Comparison of ENCODE assay signal across 17 cellular contexts in genomic region chr4:149173241-149174013, GRCh38.
A peak's percentile ranks its signal among the peaks of the same experiment; 100 is the strongest.
DNase-seq lines count a peak whose midpoint lies in the region; ATAC-seq and TF ChIP-seq lines count a peak whose summit lies in the region.
"Had no signal": no experiment of that assay in that cellular context is flagged by ENCODE, and none has a peak within 500 bp of the region (broad histone marks: within the 10 kb centered on the region; RNA-seq: fewer than 3 reads in every experiment).

No MANE protein-coding gene starts in this region.

- no peaks in the 10 kb centered on the region for H3K4me1 Mint-ChIP-seq in activated CD4-positive, alpha-beta T cell treated with anti-CD3 and anti-CD28 coated beads, Interleukin-2, amount 10 ng/mL, durations not matched to agents 24 days and 14 days
- no peaks in the 10 kb centered on the region for H3K4me1 Mint-ChIP-seq in chondrocyte (ENCODE audit: low read depth)

- H3K9me3 Mint-ChIP-seq in activated CD4-positive, alpha-beta T cell treated with anti-CD3 and anti-CD28 coated beads, Interleukin-2, amount 10 ng/mL, durations not matched to agents 24 days and 14 days: no peaks in the 10 kb centered on the region
- H3K9me3 Mint-ChIP-seq in chondrocyte (ENCODE audit: low read depth): no peaks in the 10 kb centered on the region

- no peak for TF ChIP-seq EP300 in gastroesophageal sphincter (IDR thresholded peaks at IDR 0.05)

- H3K36me3 ChIP-seq in adipocyte (ENCODE audit: control insufficient read depth, insufficient read depth, low read length, severe bottlenecking) (no peaks in the 10 kb centered on the region), gastroesophageal sphincter (no peaks in the 10 kb centered on the region)

- no peak overlapping the region for H3K27ac ChIP-seq in gastroesophageal sphincter
- H3K27ac ChIP-seq: C4-2B, PC-9, RWPE1 had no signal

- H3K27me3 Mint-ChIP-seq in activated CD4-positive, alpha-beta T cell treated with anti-CD3 and anti-CD28 coated beads, Interleukin-2, amount 10 ng/mL, durations not matched to agents 24 days and 14 days: no peaks in the 10 kb centered on the region
- peaks cover 13% of the 10 kb centered on the region for H3K27me3 Mint-ChIP-seq in chondrocyte (ENCODE audit: low read depth)

- intact Hi-C loops in activated CD4-positive, alpha-beta T cell treated with anti-CD3 and anti-CD28 coated beads, Interleukin-2, amount 10 ng/mL, durations not matched to agents 24 days and 14 days (cut with micrococcal nuclease): no loop called here

- H3K4me3 ChIP-seq in adipocyte (ENCODE audit: low read length) (peak overlapping the region; percentile 31), fibroblast of mammary gland (ENCODE audit: control insufficient read depth, low read depth, low read length) (no peak overlapping the region), gastroesophageal sphincter (no peak overlapping the region)
- H3K4me3 ChIP-seq: PC-9 had no signal

- H3K4me3 Mint-ChIP-seq in activated CD4-positive, alpha-beta T cell treated with anti-CD3 and anti-CD28 coated beads, Interleukin-2, amount 10 ng/mL, durations not matched to agents 24 days and 14 days: no peak overlapping the region
- H3K4me3 Mint-ChIP-seq in chondrocyte (ENCODE audit: unreplicated experiment): no peak overlapping the region

- H3K9me3 ChIP-seq in adipocyte (ENCODE audit: control insufficient read depth, low read length): no peaks in the 10 kb centered on the region
- H3K9me3 ChIP-seq in gastroesophageal sphincter: no peaks in the 10 kb centered on the region

- H3K27me3 ChIP-seq in adipocyte (replicated peaks; ENCODE audit: control insufficient read depth, insufficient read depth, low read length) (no peaks in the 10 kb centered on the region), gastroesophageal sphincter (no peaks in the 10 kb centered on the region)

- peaks cover 25% of the 10 kb centered on the region for H3K4me1 ChIP-seq in adipocyte (ENCODE audit: control insufficient read depth, insufficient read depth, low read length)
- H3K4me1 ChIP-seq in gastroesophageal sphincter: no peaks in the 10 kb centered on the region

- peak; percentile 2 for DNase-seq in activated CD4-positive, alpha-beta T cell treated with anti-CD3 and anti-CD28 coated beads, Interleukin-2, amount 10 ng/mL, durations not matched to agents 24 days and 14 days
- no peak for DNase-seq in activated CD4-positive, alpha-beta T cell treated with anti-CD3 and anti-CD28 coated beads, Interleukin-2, amount 50 U/mL, for 48 hours
- DNase-seq in adipocyte (ENCODE audit: low read depth) (no peak), fibroblast of mammary gland (ENCODE audit: low read depth) (peak; percentile 44), NCI-H226 (no peak), chondrocyte (ENCODE audit: low spot score) (no peak)
- DNase-seq: DMS79 treated with DMSO at 0.1 percent for 48 hours, KBM-7, NCI-H1048, NCI-H1436, NCI-H1930, NCI-H526, PC-9, SIG-M5 had no signal

- no peak for TF ChIP-seq POLR2A in gastroesophageal sphincter (IDR thresholded peaks at IDR 0.05)

- WGBS in gastroesophageal sphincter (ENCODE audit: low coverage in 1 of 2), 2 donors: 85 to 88% methylated on average over 5 to 6 of the region's 6 CpGs

- ATAC-seq in gastroesophageal sphincter: no peak

- peak overlapping the region; percentile 20 for H3K9ac ChIP-seq in adipocyte (ENCODE audit: low read length)

- no peak overlapping the region for H3K27ac Mint-ChIP-seq in activated CD4-positive, alpha-beta T cell treated with anti-CD3 and anti-CD28 coated beads, Interleukin-2, amount 10 ng/mL, durations not matched to agents 24 days and 14 days
- H3K27ac Mint-ChIP-seq in chondrocyte (ENCODE audit: unreplicated experiment): no peak overlapping the region

- TF ChIP-seq CTCF in fibroblast of mammary gland (conservative IDR thresholded peaks at IDR 0.05; ENCODE audit: control insufficient read depth, insufficient read depth, low read depth, low read length): no peak
- no peak for TF ChIP-seq CTCF in gastroesophageal sphincter (IDR thresholded peaks at IDR 0.05)
- TF ChIP-seq CTCF in chondrocyte (IDR thresholded peaks at IDR 0.05): no peak

- no peaks in the 10 kb centered on the region for H3K36me3 Mint-ChIP-seq in activated CD4-positive, alpha-beta T cell treated with anti-CD3 and anti-CD28 coated beads, Interleukin-2, amount 10 ng/mL, durations not matched to agents 24 days and 14 days (ENCODE audit: low read depth)
- no peaks in the 10 kb centered on the region for H3K36me3 Mint-ChIP-seq in chondrocyte (ENCODE audit: low read depth)

Comparison
In these comparisons a context has a peak if more than half of its experiments do, and no peak if none do; other contexts are left out.
1. DNase-seq: peak in activated CD4-positive, alpha-beta T cell treated with anti-CD3 and anti-CD28 coated beads, Interleukin-2, amount 10 ng/mL, durations not matched to agents 24 days and 14 days (single experiment) and fibroblast of mammary gland (single experiment); none in activated CD4-positive, alpha-beta T cell treated with anti-CD3 and anti-CD28 coated beads, Interleukin-2, amount 50 U/mL, for 48 hours (0 of 2), adipocyte (single experiment), NCI-H226 (single experiment) and chondrocyte (single experiment).